Comparison of ENCODE assay signal across 1 cellular context in the genomic region with DNA sequence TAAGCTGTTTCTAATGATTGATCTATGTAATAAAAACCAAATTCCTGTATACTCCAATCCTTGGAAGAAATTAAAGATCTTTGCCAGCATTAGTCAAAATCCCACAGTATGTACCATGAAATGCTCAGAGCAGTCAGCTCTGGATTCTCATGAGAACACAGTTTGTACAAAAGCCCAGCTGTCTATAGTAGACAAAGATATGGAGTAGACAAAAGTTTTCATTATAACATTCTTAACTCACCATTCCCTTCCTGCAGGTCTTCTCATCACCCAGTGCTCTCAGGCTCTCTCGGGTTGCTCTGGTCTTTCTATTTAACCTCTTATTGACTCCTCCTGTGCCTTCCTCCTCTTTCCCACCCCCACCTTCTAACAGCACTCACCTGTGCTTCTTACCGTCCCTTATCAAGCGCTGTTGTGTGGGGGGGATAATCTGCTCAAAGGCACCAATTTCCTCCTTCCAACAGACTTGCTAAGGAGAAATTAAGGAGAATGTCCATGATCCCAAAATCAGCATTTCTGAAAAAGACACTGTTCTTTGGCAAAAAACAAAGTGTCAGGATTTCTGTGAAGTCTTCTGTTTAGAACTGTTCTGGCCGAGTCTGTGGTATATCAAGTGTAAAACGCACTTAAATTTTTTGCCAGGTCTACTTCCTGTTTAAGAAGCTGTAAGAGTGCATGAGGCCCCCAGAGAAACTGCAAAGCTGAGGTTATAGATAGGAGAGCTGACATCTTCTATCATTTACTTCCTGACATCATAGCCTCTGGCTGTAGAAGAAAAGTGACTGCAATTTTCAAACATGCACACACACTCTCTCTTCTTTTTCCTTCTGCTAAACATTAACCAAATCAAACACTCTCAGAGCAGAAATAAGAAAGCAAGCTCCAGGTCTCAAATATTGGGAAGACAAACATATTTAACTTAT.
TF ChIP-seq lines count a peak whose summit lies in the region.

No MANE protein-coding gene starts in this region.

TF ChIP-seq in GM12878, 131 proteins besides CTCF, POLR2A, EP300 and RAD21 (continued from another document):
- TF ChIP-seq ZNF687 (IDR thresholded peaks at IDR 0.05) (peak; percentile 70; the same call in 1 of the 2 replicates), FOXK2 (IDR thresholded peaks at IDR 0.05) (no peak), GABPA (IDR thresholded peaks at IDR 0.05; ENCODE audit: low read depth) (no peak), RELA (IDR thresholded peaks at IDR 0.05; ENCODE audit: borderline replicate concordance, partially characterized antibody) (no peak), NBN (IDR thresholded peaks at IDR 0.05) (peak; percentile 69), ATF7 (IDR thresholded peaks at IDR 0.05; ENCODE audit: low read depth) (no peak; the same call in none of the 2 replicates), CHD4 (IDR thresholded peaks at IDR 0.05) (no peak), PAX5 (IDR thresholded peaks at IDR 0.05; ENCODE audit: borderline replicate concordance, low read depth, low read length) (no peak), HDGF (IDR thresholded peaks at IDR 0.05) (no peak), HCFC1 (IDR thresholded peaks at IDR 0.05; ENCODE audit: low read length) (no peak), RUNX3 (IDR thresholded peaks at IDR 0.05; ENCODE audit: low read length) (peak; percentile 41), HDAC6 (IDR thresholded peaks at IDR 0.05; ENCODE audit: unreplicated experiment) (no peak), ZNF207 (IDR thresholded peaks at IDR 0.05; ENCODE audit: borderline replicate concordance) (no peak), SIN3A (IDR thresholded peaks at IDR 0.05; ENCODE audit: low read depth, low read length) (no peak), ZZZ3 (IDR thresholded peaks at IDR 0.05; ENCODE audit: control insufficient read depth, insufficient read length, low read depth) (no peak), TAF1 (IDR thresholded peaks at IDR 0.05; ENCODE audit: borderline replicate concordance, low read depth, low read length) (0 out of 2 replicates have a peak, but pooled peaks have one; percentile 27), IKZF1 (conservative IDR thresholded peaks at IDR 0.05) (peak; percentile 36), POLR2AphosphoS5 (IDR thresholded peaks at IDR 0.05; ENCODE audit: low read length) (0 out of 2 replicates have a peak, but pooled peaks have one; percentile 43), E2F4 (IDR thresholded peaks at IDR 0.05; ENCODE audit: low read depth, low read length) (no peak), NKRF (conservative IDR thresholded peaks at IDR 0.05) (0 out of 2 replicates have a peak, but pooled peaks have one; percentile 31), NFIC (IDR thresholded peaks at IDR 0.05; ENCODE audit: low read depth, low read length) (0 out of 2 replicates have a peak, but pooled peaks have one; percentile 46), MTA3 (IDR thresholded peaks at IDR 0.05; ENCODE audit: borderline replicate concordance, low read length) (no peak), KLF5 (IDR thresholded peaks at IDR 0.05; ENCODE audit: partially characterized antibody) (no peak), CREM (IDR thresholded peaks at IDR 0.05; ENCODE audit: low read depth) (0 out of 2 replicates have a peak, but pooled peaks have one; percentile 43)
- TF ChIP-seq, protein P1, sequence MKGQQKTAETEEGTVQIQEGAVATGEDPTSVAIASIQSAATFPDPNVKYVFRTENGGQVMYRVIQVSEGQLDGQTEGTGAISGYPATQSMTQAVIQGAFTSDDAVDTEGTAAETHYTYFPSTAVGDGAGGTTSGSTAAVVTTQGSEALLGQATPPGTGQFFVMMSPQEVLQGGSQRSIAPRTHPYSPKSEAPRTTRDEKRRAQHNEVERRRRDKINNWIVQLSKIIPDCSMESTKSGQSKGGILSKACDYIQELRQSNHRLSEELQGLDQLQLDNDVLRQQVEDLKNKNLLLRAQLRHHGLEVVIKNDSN (IDR thresholded peaks at IDR 0.05; ENCODE audit: borderline replicate concordance, extremely low read length, insufficient read depth, low read depth, low read length): no peak
- TF ChIP-seq, protein P2, sequence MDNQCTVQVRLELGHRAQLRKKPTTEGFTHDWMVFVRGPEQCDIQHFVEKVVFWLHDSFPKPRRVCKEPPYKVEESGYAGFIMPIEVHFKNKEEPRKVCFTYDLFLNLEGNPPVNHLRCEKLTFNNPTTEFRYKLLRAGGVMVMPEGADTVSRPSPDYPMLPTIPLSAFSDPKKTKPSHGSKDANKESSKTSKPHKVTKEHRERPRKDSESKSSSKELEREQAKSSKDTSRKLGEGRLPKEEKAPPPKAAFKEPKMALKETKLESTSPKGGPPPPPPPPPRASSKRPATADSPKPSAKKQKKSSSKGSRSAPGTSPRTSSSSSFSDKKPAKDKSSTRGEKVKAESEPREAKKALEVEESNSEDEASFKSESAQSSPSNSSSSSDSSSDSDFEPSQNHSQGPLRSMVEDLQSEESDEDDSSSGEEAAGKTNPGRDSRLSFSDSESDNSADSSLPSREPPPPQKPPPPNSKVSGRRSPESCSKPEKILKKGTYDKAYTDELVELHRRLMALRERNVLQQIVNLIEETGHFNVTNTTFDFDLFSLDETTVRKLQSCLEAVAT (IDR thresholded peaks at IDR 0.05): peak; percentile 70
- TF ChIP-seq, protein P3, sequence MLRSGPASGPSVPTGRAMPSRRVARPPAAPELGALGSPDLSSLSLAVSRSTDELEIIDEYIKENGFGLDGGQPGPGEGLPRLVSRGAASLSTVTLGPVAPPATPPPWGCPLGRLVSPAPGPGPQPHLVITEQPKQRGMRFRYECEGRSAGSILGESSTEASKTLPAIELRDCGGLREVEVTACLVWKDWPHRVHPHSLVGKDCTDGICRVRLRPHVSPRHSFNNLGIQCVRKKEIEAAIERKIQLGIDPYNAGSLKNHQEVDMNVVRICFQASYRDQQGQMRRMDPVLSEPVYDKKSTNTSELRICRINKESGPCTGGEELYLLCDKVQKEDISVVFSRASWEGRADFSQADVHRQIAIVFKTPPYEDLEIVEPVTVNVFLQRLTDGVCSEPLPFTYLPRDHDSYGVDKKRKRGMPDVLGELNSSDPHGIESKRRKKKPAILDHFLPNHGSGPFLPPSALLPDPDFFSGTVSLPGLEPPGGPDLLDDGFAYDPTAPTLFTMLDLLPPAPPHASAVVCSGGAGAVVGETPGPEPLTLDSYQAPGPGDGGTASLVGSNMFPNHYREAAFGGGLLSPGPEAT (IDR thresholded peaks at IDR 0.05; ENCODE audit: low read depth): 0 out of 2 replicates have a peak, but pooled peaks have one; percentile 14
